In the genomic region with DNA sequence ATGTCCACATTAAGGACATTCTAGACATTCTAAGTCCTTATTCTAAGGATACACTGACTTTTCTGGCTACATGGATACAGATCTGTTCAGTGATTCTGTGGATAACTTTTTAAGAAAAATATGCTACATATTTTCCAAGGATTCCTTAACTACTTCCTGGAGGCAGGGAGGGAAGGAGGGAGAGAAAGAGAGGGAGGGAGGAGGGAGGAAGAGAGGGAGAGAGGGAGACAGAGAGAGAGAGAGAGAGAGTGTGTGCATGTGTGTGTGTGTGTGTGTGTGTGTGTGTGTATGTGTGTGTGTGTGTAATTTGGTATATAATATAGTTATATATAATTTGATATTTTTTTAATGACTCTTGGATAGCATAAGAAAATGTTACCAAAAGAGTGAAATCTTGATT, we compare ENCODE assay signal across 22 cellular contexts.
DNase-seq lines count a peak whose midpoint lies in the region; TF ChIP-seq lines count a peak whose summit lies in the region.
"Had no signal": no experiment of that assay in that cellular context is flagged by ENCODE, and none has a peak within 500 bp of the region (broad histone marks: within the 10 kb centered on the region; RNA-seq: fewer than 3 reads in every experiment).

No MANE protein-coding gene starts in this region.

- POLR2A ChIA-PET in MCF 10A (lab: Yijun Ruan, JAX) = no interaction called here

- DNase-seq in MCF 10A (ENCODE audit: unreplicated experiment) (no peak), mammary epithelial cell (no peak), endothelial cell (ENCODE audit: low spot score) (no peak), neural progenitor cell (ENCODE audit: low spot score) (no peak), type B pancreatic cell (ENCODE audit: extremely low spot score, unreplicated experiment) (no peak), suprapubic skin (ENCODE audit: low spot score in 2 of 2) (no peak), head of caudate nucleus (no peak), NCI-H1092 treated with DMSO at 0.1 percent for 48 hours (lab: John Stamatoyannopoulos, UW) (no peak)
- DNase-seq: 8988T; EL; GF-D8; GOT3; MM.1S; NCI-H1048; NCI-H1436; NCI-H2029; NCI-H2227 treated with DMSO at 0.1 percent for 48 hours; NCI-H510A; NK-92 treated with Interleukin-12 subunit alpha and Interleukin-12 subunit beta, amount 100 ng/mL, for 24 hours; SHP77 treated with DMSO at 0.1 percent for 48 hours had no signal

- H2AFZ ChIP-seq in mammary epithelial cell (ENCODE audit: low read depth, low read length) (no peak overlapping the region), neural progenitor cell (replicated peaks) (no peak overlapping the region)

- TF ChIP-seq CTCF in MCF 10A (IDR thresholded peaks at IDR 0.05; ENCODE audit: unreplicated experiment) = no peak
- no peak for TF ChIP-seq CTCF in mammary epithelial cell (conservative IDR thresholded peaks at IDR 0.05 in 1 of 2, IDR thresholded peaks at IDR 0.05 in 1 of 2; ENCODE audit: extremely low read depth in 1 of 2, insufficient read depth in 1 of 2, low read depth in 1 of 2, low read length in 2 of 2)
- TF ChIP-seq CTCF in endothelial cell (IDR thresholded peaks at IDR 0.05; ENCODE audit: unreplicated experiment) = no peak
- TF ChIP-seq CTCF in neural progenitor cell (IDR thresholded peaks at IDR 0.05) = no peak
- no peak for TF ChIP-seq CTCF in type B pancreatic cell (conservative IDR thresholded peaks at IDR 0.05)
- TF ChIP-seq CTCF in suprapubic skin (IDR thresholded peaks at IDR 0.05) = no peak

- H3K27me3 Mint-ChIP-seq in MCF 10A (ENCODE audit: insufficient read depth, unreplicated experiment) (no peaks in the 10 kb centered on the region), endothelial cell (ENCODE audit: unreplicated experiment) (peaks cover 1% of the 10 kb centered on the region), neural progenitor cell (ENCODE audit: insufficient read depth, low read depth) (no peaks in the 10 kb centered on the region), type B pancreatic cell (no peaks in the 10 kb centered on the region)

- no peaks in the 10 kb centered on the region for H3F3A ChIP-seq in neural progenitor cell (ENCODE audit: low read depth)

- H3K4me3 ChIP-seq in mammary epithelial cell (replicated peaks in 1 of 3; ENCODE audit: insufficient read depth in 1 of 3, low read depth in 2 of 3, low read length in 3 of 3) (no peak overlapping the region), neural progenitor cell (no peak overlapping the region), suprapubic skin (no peak overlapping the region)

- H3K4me1 ChIP-seq in mammary epithelial cell (ENCODE audit: insufficient read depth, low read length) (peaks cover 31% of the 10 kb centered on the region), neural progenitor cell (peaks cover 24% of the 10 kb centered on the region), suprapubic skin (peaks cover 3% of the 10 kb centered on the region)

- CTCF ChIA-PET in MCF 10A (lab: Yijun Ruan, JAX) = no interaction called here
- CTCF ChIA-PET in mammary epithelial cell (lab: Charles Lee; ENCODE audit: low non-redundant PET) = no interaction called here

- no peaks in the 10 kb centered on the region for H3K9me3 Mint-ChIP-seq in MCF 10A (ENCODE audit: unreplicated experiment)
- no peaks in the 10 kb centered on the region for H3K9me3 Mint-ChIP-seq in endothelial cell (ENCODE audit: unreplicated experiment)
- peaks cover 14% of the 10 kb centered on the region for H3K9me3 Mint-ChIP-seq in neural progenitor cell
- peaks cover 5% of the 10 kb centered on the region for H3K9me3 Mint-ChIP-seq in type B pancreatic cell

- peaks cover 6% of the 10 kb centered on the region for H3K4me1 Mint-ChIP-seq in MCF 10A (ENCODE audit: insufficient read depth, unreplicated experiment)
- H3K4me1 Mint-ChIP-seq in endothelial cell (ENCODE audit: unreplicated experiment) = peaks cover 29% of the 10 kb centered on the region
- peaks cover 30% of the 10 kb centered on the region for H3K4me1 Mint-ChIP-seq in neural progenitor cell
- peaks cover 42% of the 10 kb centered on the region for H3K4me1 Mint-ChIP-seq in type B pancreatic cell (ENCODE audit: unreplicated experiment)

- H3K9me3 ChIP-seq in mammary epithelial cell (replicated peaks; ENCODE audit: insufficient read depth, low read length) (no peaks in the 10 kb centered on the region), neural progenitor cell (ENCODE audit: low read depth) (no peaks in the 10 kb centered on the region), suprapubic skin (no peaks in the 10 kb centered on the region)

- H3K9ac ChIP-seq in mammary epithelial cell (ENCODE audit: insufficient read depth, low read length) = no peak overlapping the region
- H3K9ac ChIP-seq in neural progenitor cell = no peak overlapping the region

- H4K20me1 ChIP-seq in mammary epithelial cell (ENCODE audit: insufficient read depth, low read length) = no peaks in the 10 kb centered on the region
- H4K20me1 ChIP-seq in neural progenitor cell (ENCODE audit: low read depth) = peaks cover 56% of the 10 kb centered on the region

- H3K27ac ChIP-seq in mammary epithelial cell (ENCODE audit: insufficient read depth, low read depth, low read length) = no peak overlapping the region
- H3K27ac ChIP-seq in neural progenitor cell = peak overlapping the region; percentile 44
- no peak overlapping the region for H3K27ac ChIP-seq in suprapubic skin
- H3K27ac ChIP-seq: RWPE1 had no signal

- H3K36me3 ChIP-seq in mammary epithelial cell (ENCODE audit: insufficient read depth, low read length) = no peaks in the 10 kb centered on the region
- H3K36me3 ChIP-seq in neural progenitor cell = peaks cover 12% of the 10 kb centered on the region
- no peaks in the 10 kb centered on the region for H3K36me3 ChIP-seq in suprapubic skin

- H3K27me3 ChIP-seq in mammary epithelial cell (ENCODE audit: insufficient read depth, low read length) (no peaks in the 10 kb centered on the region), neural progenitor cell (no peaks in the 10 kb centered on the region), suprapubic skin (no peaks in the 10 kb centered on the region)

- dilution Hi-C loops in mammary epithelial cell (cut with HindIII; ENCODE audit: low sequenced_read_pairs) = no loop called here

- H3K4me2 ChIP-seq in mammary epithelial cell (ENCODE audit: insufficient read depth, low read depth, low read length) = no peak overlapping the region
- H3K4me2 ChIP-seq in neural progenitor cell = peak overlapping the region; percentile 11

- in situ Hi-C loops in mammary epithelial cell (cut with MboI; ENCODE audit: low sequenced_read_pairs in 2 of 2) = loop anchor here in 1 of 2 donors (25.0 kb wide), 1 partner anchor 94 kb away; no protein-coding TSS in a partner anchor

- intact Hi-C loops in MCF 10A (cut with micrococcal nuclease) = no loop called here
- intact Hi-C loops in mammary epithelial cell (cut with micrococcal nuclease) = loop anchor here (1.0 kb wide), 1 partner anchor 10 kb away; no protein-coding TSS in a partner anchor
- intact Hi-C loops in head of caudate nucleus (cut with DNase I) = no loop called here

- BruUV-seq in MCF 10A (replicated peaks; lab: Mats Ljungman, UMichigan) = no TSS peak
- no TSS peak for BruUV-seq in mammary epithelial cell (replicated peaks; lab: Mats Ljungman, UMichigan)

- no peak for TF ChIP-seq EP300 in suprapubic skin (IDR thresholded peaks at IDR 0.05)

- H3K27ac Mint-ChIP-seq in MCF 10A (ENCODE audit: low read depth, unreplicated experiment) = peak overlapping the region; percentile 13
- peak overlapping the region; percentile 83 for H3K27ac Mint-ChIP-seq in endothelial cell (ENCODE audit: unreplicated experiment)
- H3K27ac Mint-ChIP-seq in neural progenitor cell = peak overlapping the region; percentile 15
- H3K27ac Mint-ChIP-seq in type B pancreatic cell = peak overlapping the region; percentile 92

- no peak for TF ChIP-seq POLR2A in suprapubic skin (IDR thresholded peaks at IDR 0.05)

- H3K36me3 Mint-ChIP-seq in MCF 10A (ENCODE audit: insufficient read depth, unreplicated experiment) (no peaks in the 10 kb centered on the region), endothelial cell (ENCODE audit: low read depth, unreplicated experiment) (peaks cover 4% of the 10 kb centered on the region), neural progenitor cell (peaks cover 51% of the 10 kb centered on the region), type B pancreatic cell (peaks cover 27% of the 10 kb centered on the region)

- peaks cover 2% of the 10 kb centered on the region for H3K79me2 ChIP-seq in mammary epithelial cell (ENCODE audit: insufficient read depth, low read length)
- H3K79me2 ChIP-seq in neural progenitor cell (ENCODE audit: low read depth) = peaks cover 88% of the 10 kb centered on the region

- H3K4me3 Mint-ChIP-seq in MCF 10A (ENCODE audit: unreplicated experiment) = no peak overlapping the region
- H3K4me3 Mint-ChIP-seq in endothelial cell (ENCODE audit: unreplicated experiment) = no peak overlapping the region
- no peak overlapping the region for H3K4me3 Mint-ChIP-seq in neural progenitor cell
- peak overlapping the region; percentile 52 for H3K4me3 Mint-ChIP-seq in type B pancreatic cell
- H3K4me3 Mint-ChIP-seq: CD14-positive monocyte had no signal

Comparison
In these comparisons a context has a peak if more than half of its experiments do, and no peak if none do; other contexts are left out.
1. H3K27ac Mint-ChIP-seq: peak in every context shown above with its lines; median percentile 92 in type B pancreatic cell; 83 in endothelial cell; 15 in neural progenitor cell; 13 in MCF 10A.